Comparison of ENCODE assay signal across 24 cellular contexts in genomic region chr6:168288781-168289570, GRCh38. TPM values are rescaled to one million over a fixed set of nuclear protein-coding genes. Genes with fewer than 3 reads are reported as not detected.
"Had no signal": no experiment of that assay in that cellular context is flagged by ENCODE, and none has a peak within 500 bp of the region (broad histone marks: within the 10 kb centered on the region; RNA-seq: fewer than 3 reads in every experiment).

No MANE protein-coding gene starts in this region.

- H3K27me3 ChIP-seq: Peyer's patch had no signal

- ATAC-seq: activated CD8-positive, alpha-beta memory T cell treated with anti-CD3 and anti-CD28 coated beads, Interleukin-2, amount 10 ng/mL, durations not matched to agents 7 days and 5 days; T-helper 17 cell had no signal

- H3K4me3 ChIP-seq: breast epithelium, Peyer's patch, SJSA1 had no signal

- H3K9me3 ChIP-seq: breast epithelium, Peyer's patch, SJSA1 had no signal

- DNase-seq: activated B cell treated with CpG ODN at 0.5 μM for 24 hours; activated CD4-positive, alpha-beta T cell treated with anti-CD3 and anti-CD28 coated beads for 1 hour; activated CD4-positive, alpha-beta T cell treated with anti-CD3 and anti-CD28 coated beads, Interleukin-2, amount 10 ng/mL, durations not matched to agents 24 days and 14 days; activated CD4-positive, alpha-beta T cell treated with anti-CD3 and anti-CD28 coated beads, Interleukin-2, amount 50 U/mL, for 48 hours; activated CD8-positive, alpha-beta memory T cell treated with anti-CD3 and anti-CD28 coated beads, Interleukin-2, amount 10 ng/mL, durations not matched to agents 7 days and 5 days; activated T-cell treated with anti-CD3 and anti-CD28 coated beads, Interleukin-2, amount 50 U/mL, for 24 hours; aorta; Karpas-422; MM.1S; NCI-H1105 treated with DMSO at 0.1 percent for 48 hours; NCI-H1436 treated with DMSO at 0.1 percent for 48 hours; NCI-H187; NCI-H2081; NCI-H510A treated with DMSO at 0.1 percent for 48 hours; NCI-H69; NK-92 treated with Interleukin-12 subunit alpha and Interleukin-12 subunit beta, amount 100 ng/mL, for 24 hours; Right ventricle myocardium superior; T-helper 17 cell; T-helper 9 cell had no signal

- FAIRE-seq: TTC549 had no signal

- H3K36me3 ChIP-seq: breast epithelium, Peyer's patch, SJSA1 had no signal

- H3K27ac ChIP-seq: breast epithelium, Peyer's patch, RWPE1, SJSA1 had no signal

- H3K4me1 ChIP-seq: breast epithelium, Peyer's patch, SJSA1 had no signal

RNA-seq across cellular contexts. Expression of gene DACT2, which starts 30.6 kb away (rescaled TPM):
- total RNA-seq: activated B cell treated with CpG ODN at 0.5 μM for 24 hours, SJSA1, T-helper 17 cell had no signal
